Comparison of ENCODE assay signal across 8 cellular contexts in the genomic region with DNA sequence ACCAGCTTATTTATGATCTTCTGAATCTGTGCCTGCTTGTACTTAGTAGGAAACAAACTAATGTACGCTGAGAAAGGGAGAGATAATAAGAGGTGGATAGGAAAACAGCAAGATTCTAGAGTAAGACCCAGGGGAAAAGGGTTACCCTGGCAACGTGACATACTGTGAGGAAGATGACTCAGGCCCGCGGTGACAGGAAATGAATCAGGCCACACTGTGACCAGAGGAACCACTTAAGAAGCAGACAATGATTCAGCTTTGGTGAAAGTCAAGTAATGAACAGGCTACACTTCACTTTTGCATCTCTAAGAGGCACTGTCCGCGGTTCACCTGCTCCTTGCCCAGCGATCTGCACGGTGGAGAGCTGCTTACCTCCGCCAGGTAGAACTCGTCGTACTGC.
DNase-seq lines count a peak whose midpoint lies in the region; ATAC-seq and TF ChIP-seq lines count a peak whose summit lies in the region.

No MANE protein-coding gene starts in this region.

- H3K9me2 ChIP-seq in neural cell (ENCODE audit: insufficient read depth, low read length) = no peaks in the 10 kb centered on the region

- no peak overlapping the region for H2AFZ ChIP-seq in neural cell (ENCODE audit: low read depth, low read length)

- no peaks in the 10 kb centered on the region for H3K27me3 ChIP-seq in neural cell (ENCODE audit: insufficient read depth, low read depth, low read length)

- H4K20me1 ChIP-seq in neural cell (ENCODE audit: insufficient read depth) = no peaks in the 10 kb centered on the region

- no peaks in the 10 kb centered on the region for H3K36me3 Mint-ChIP-seq in activated T-helper 17 cell treated with anti-CD3 and anti-CD28 coated beads, Interleukin-2, amount 50 U/mL, for 72 hours (ENCODE audit: low read depth)

- H3K27ac ChIP-seq in neural cell (ENCODE audit: low read length) (peak overlapping the region; percentile 57), substantia nigra (ENCODE audit: low read depth, low read length, poor library complexity, severe bottlenecking) (no peak overlapping the region)

- no peaks in the 10 kb centered on the region for H3F3A ChIP-seq in neural cell (ENCODE audit: insufficient read depth, low read length, poor library complexity, severe bottlenecking)

- peak; percentile 45 for TF ChIP-seq RAD21 in neural cell (conservative IDR thresholded peaks at IDR 0.05)

- H3K9me3 ChIP-seq in neural cell (ENCODE audit: low read length) = no peaks in the 10 kb centered on the region

- H3K4me3 ChIP-seq in neural cell (ENCODE audit: low read length) = peak overlapping the region; percentile 15

- H3K9ac ChIP-seq in neural cell (ENCODE audit: low read length) = no peak overlapping the region

- peak overlapping the region; percentile 87 for H3K27ac Mint-ChIP-seq in activated T-helper 17 cell treated with anti-CD3 and anti-CD28 coated beads, Interleukin-2, amount 50 U/mL, for 72 hours

- DNase-seq in A172 (ENCODE audit: low spot score) (peak; percentile 99), NCI-H2227 (lab: John Stamatoyannopoulos, UW; ENCODE audit: unreplicated experiment) (peak; percentile 37), substantia nigra (lab: John Stamatoyannopoulos, UW) (no peak), NCI-H446 (lab: John Stamatoyannopoulos, UW) (no peak)

- H3K9me3 Mint-ChIP-seq in activated T-helper 17 cell treated with anti-CD3 and anti-CD28 coated beads, Interleukin-2, amount 50 U/mL, for 72 hours = peaks cover 5% of the 10 kb centered on the region

- H3K27me3 Mint-ChIP-seq in activated T-helper 17 cell treated with anti-CD3 and anti-CD28 coated beads, Interleukin-2, amount 50 U/mL, for 72 hours = peaks cover 3% of the 10 kb centered on the region

- peaks cover 8% of the 10 kb centered on the region for H3K4me1 Mint-ChIP-seq in activated T-helper 17 cell treated with anti-CD3 and anti-CD28 coated beads, Interleukin-2, amount 50 U/mL, for 72 hours

- peak; percentile 27 for TF ChIP-seq CTCF in neural cell (IDR thresholded peaks at IDR 0.05; ENCODE audit: poor library complexity, severe bottlenecking)

- H3K4me2 ChIP-seq in neural cell (ENCODE audit: low read length) = no peak overlapping the region

- no peaks in the 10 kb centered on the region for H3K79me2 ChIP-seq in neural cell (replicated peaks; ENCODE audit: insufficient read depth, low read length)

- ATAC-seq in GM18511 (IDR thresholded peaks at IDR 0.05; ENCODE audit: unreplicated experiment) (peak; percentile 97), HG02884 (IDR thresholded peaks at IDR 0.05; ENCODE audit: unreplicated experiment) (peak; percentile 99)
- peak; percentile 99 for ATAC-seq in activated T-helper 17 cell treated with anti-CD3 and anti-CD28 coated beads, Interleukin-2, amount 50 U/mL, for 72 hours (replicated peaks)

- peak overlapping the region; percentile 41 for H3K4me3 Mint-ChIP-seq in activated T-helper 17 cell treated with anti-CD3 and anti-CD28 coated beads, Interleukin-2, amount 50 U/mL, for 72 hours

- no peaks in the 10 kb centered on the region for H3K36me3 ChIP-seq in neural cell (ENCODE audit: insufficient read depth, low read length)

- TF ChIP-seq EP300 in neural cell (conservative IDR thresholded peaks at IDR 0.05; ENCODE audit: poor library complexity, severe bottlenecking) = peak; percentile 22

TF ChIP-seq in neural cell, 6 proteins besides CTCF, POLR2A, EP300 and RAD21:
- TF ChIP-seq POLR2AphosphoS5 (IDR thresholded peaks at IDR 0.05) (peak; percentile 59), MXI1 (conservative IDR thresholded peaks at IDR 0.05; ENCODE audit: poor library complexity, severe bottlenecking) (no peak), TAF1 (IDR thresholded peaks at IDR 0.05; ENCODE audit: low read depth) (no peak), EZH2 (IDR thresholded peaks at IDR 0.05; ENCODE audit: borderline replicate concordance, insufficient read depth, low read length, poor library complexity, severe bottlenecking) (no peak), SMC3 (conservative IDR thresholded peaks at IDR 0.05; ENCODE audit: poor library complexity) (peak; percentile 41)
- TF ChIP-seq, protein P1, sequence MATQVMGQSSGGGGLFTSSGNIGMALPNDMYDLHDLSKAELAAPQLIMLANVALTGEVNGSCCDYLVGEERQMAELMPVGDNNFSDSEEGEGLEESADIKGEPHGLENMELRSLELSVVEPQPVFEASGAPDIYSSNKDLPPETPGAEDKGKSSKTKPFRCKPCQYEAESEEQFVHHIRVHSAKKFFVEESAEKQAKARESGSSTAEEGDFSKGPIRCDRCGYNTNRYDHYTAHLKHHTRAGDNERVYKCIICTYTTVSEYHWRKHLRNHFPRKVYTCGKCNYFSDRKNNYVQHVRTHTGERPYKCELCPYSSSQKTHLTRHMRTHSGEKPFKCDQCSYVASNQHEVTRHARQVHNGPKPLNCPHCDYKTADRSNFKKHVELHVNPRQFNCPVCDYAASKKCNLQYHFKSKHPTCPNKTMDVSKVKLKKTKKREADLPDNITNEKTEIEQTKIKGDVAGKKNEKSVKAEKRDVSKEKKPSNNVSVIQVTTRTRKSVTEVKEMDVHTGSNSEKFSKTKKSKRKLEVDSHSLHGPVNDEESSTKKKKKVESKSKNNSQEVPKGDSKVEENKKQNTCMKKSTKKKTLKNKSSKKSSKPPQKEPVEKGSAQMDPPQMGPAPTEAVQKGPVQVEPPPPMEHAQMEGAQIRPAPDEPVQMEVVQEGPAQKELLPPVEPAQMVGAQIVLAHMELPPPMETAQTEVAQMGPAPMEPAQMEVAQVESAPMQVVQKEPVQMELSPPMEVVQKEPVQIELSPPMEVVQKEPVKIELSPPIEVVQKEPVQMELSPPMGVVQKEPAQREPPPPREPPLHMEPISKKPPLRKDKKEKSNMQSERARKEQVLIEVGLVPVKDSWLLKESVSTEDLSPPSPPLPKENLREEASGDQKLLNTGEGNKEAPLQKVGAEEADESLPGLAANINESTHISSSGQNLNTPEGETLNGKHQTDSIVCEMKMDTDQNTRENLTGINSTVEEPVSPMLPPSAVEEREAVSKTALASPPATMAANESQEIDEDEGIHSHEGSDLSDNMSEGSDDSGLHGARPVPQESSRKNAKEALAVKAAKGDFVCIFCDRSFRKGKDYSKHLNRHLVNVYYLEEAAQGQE (IDR thresholded peaks at IDR 0.05; ENCODE audit: borderline replicate concordance) = no peak
TF ChIP-seq in neural cell: peak in this region for 2.

Comparison
In these comparisons a context has a peak if more than half of its experiments do, and no peak if none do; other contexts are left out.
1. DNase-seq: peak in A172 (single experiment) and NCI-H2227 (single experiment); none in substantia nigra (0 of 49) and NCI-H446 (0 of 2).
2. Peak in every context shown above with its lines, with median percentiles within 50 percentile points of each other: ATAC-seq.